Comparison of ENCODE assay signal across 8 cellular contexts in the genomic region with DNA sequence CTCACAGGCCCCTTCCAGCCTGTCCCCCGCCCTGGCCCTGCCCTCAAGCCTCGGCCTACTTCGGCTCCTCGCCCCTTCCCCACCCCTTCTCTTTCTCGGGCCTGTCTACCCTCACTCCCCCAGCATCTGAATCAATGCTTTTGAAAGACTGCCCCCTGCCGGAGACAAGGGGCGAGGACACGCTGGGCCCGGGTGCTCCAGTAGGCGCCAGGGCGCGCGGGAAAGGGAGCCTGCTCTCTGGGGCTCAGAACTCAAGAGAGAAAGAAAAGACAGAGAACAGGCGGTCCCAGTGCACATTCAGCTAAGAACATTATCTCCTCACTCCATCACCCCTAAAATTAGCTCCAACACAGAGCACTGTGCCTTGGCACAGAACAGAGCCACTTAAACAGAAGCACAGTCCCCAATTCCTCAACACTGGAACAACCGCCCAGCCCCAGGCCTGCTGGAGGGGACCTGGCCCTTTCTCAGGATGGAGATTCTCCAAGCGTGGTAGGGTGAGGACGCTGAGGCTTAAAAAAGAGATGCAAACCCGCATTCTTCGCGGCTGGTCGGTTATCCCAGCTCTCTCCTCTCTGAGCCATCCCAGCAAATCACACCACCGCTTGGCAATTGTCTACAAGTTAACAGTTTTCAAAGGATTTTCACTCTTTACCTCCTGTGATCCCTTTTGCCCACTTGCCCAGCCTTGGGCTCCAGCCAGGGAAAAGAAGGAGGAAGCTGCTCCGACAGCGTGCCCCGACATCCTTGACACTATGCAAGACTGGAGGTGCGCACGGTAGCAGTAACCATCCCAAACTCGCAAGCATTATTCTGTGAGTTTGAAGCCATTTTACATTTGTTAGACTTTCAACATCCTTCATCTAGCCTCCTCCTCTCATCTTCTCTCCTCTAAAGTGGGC. TPM values are rescaled to one million over a fixed set of nuclear protein-coding genes. Genes with fewer than 3 reads are reported as not detected.
DNase-seq lines count a peak whose midpoint lies in the region; ATAC-seq and TF ChIP-seq lines count a peak whose summit lies in the region.

No MANE protein-coding gene starts in this region.

- ATAC-seq in HG02885 (IDR thresholded peaks at IDR 0.05; ENCODE audit: poor library complexity, unreplicated experiment) (peak; percentile 48), memory B cell (ENCODE audit: low read depth) (peak; percentile 54), HG02763 (IDR thresholded peaks at IDR 0.05; ENCODE audit: unreplicated experiment) (no peak)

- H3K27ac Mint-ChIP-seq in Calu3 (ENCODE audit: unreplicated experiment) (no peak overlapping the region), memory B cell (no peak overlapping the region)

- no TSS peak for BruUV-seq in Calu3 (replicated peaks; lab: Mats Ljungman, UMichigan)

- H3K27me3 Mint-ChIP-seq in Calu3 (ENCODE audit: unreplicated experiment) (no peaks in the 10 kb centered on the region), memory B cell (no peaks in the 10 kb centered on the region)

- TF ChIP-seq CTCF in Calu3 (IDR thresholded peaks at IDR 0.05; ENCODE audit: unreplicated experiment), result peak; percentile 67

- H3K36me3 Mint-ChIP-seq in Calu3 (ENCODE audit: insufficient read depth, unreplicated experiment) (peaks cover 37% of the 10 kb centered on the region), memory B cell (peaks cover 7% of the 10 kb centered on the region)

- H3K4me3 Mint-ChIP-seq in Calu3 (ENCODE audit: low read depth, unreplicated experiment) (peak overlapping the region; percentile 92), memory B cell (peak overlapping the region; percentile 91)

- peaks cover 10% of the 10 kb centered on the region for H3K4me1 Mint-ChIP-seq in Calu3 (ENCODE audit: low read depth, unreplicated experiment)
- peaks cover 31% of the 10 kb centered on the region for H3K4me1 Mint-ChIP-seq in memory B cell

- intact Hi-C loops in Calu3 (cut with micrococcal nuclease; ENCODE audit: unreplicated experiment), result no loop called here

- DNase-seq in Calu3 (peak; percentile 74), NCI-H82 (lab: John Stamatoyannopoulos, UW) (peak; percentile 90), memory B cell (ENCODE audit: low spot score in 2 of 2) (peak; percentile 81 to 89)
- DNase-seq in activated CD8-positive, alpha-beta memory T cell treated with anti-CD3 and anti-CD28 coated beads for 24 hours, result peak; percentile 92
- peak; percentile 69 for DNase-seq in effector CD8-positive, alpha-beta T cell (lab: John Stamatoyannopoulos, UW)
- peak; percentile 70 for DNase-seq in stimulated activated CD8-positive, alpha-beta memory T cell treated with anti-CD3 and anti-CD28 coated beads, Interleukin-12 subunit alpha, Interleukin-12 subunit beta, amount 100 ng/mL, for 1 hour (ENCODE audit: low read depth)

- H3K9me3 Mint-ChIP-seq in Calu3 (ENCODE audit: low read depth, unreplicated experiment) (no peaks in the 10 kb centered on the region), memory B cell (no peaks in the 10 kb centered on the region)

- CTCF ChIA-PET in Calu3 (lab: Charles Lee), result interaction anchor here (0.9 to 1.3 kb wide), 2 partner anchors 11 to 58 kb away, joined by 3 to 5 read pairs; no protein-coding TSS in a partner anchor

RNA-seq across cellular contexts. Expression of a gene that starts 2.1 kb away (rescaled TPM):
- total RNA-seq in Calu3 (2022), result 29.5 and 30.8 TPM in 2 replicates

RNA-seq across cellular contexts. Expression of a gene that starts 14.0 kb away (rescaled TPM):
- total RNA-seq in Calu3 (2022), result 28.2 and 31.9 TPM in 2 replicates

RNA-seq across cellular contexts. Expression of a gene that starts 18.4 kb away (rescaled TPM):
- 129 and 134 TPM in 2 replicates for total RNA-seq in Calu3 (2022)

RNA-seq across cellular contexts. Expression of a gene that starts 28.3 kb away (rescaled TPM):
- total RNA-seq in Calu3 (2022), result not detected in 2 replicates

RNA-seq across cellular contexts. Expression of a gene that starts 35.7 kb away (rescaled TPM):
- not detected in 2 replicates for total RNA-seq in Calu3 (2022)
